Comparison of ENCODE assay signal across 9 cellular contexts in genomic region chr2:236164201-236164982, GRCh38. TPM values are rescaled to one million over a fixed set of nuclear protein-coding genes. Genes with fewer than 3 reads are reported as not detected.
DNase-seq lines count a peak whose midpoint lies in the region; ATAC-seq and TF ChIP-seq lines count a peak whose summit lies in the region.
"Had no signal": no experiment of that assay in that cellular context is flagged by ENCODE, and none has a peak within 500 bp of the region (broad histone marks: within the 10 kb centered on the region; RNA-seq: fewer than 3 reads in every experiment).

No MANE protein-coding gene starts in this region.

- H3K36me3 Mint-ChIP-seq in stimulated activated memory B cell treated with anti-CD40 and anti-IgM and Interleukin-4, amounts not matched to agents 10 μg/mL and 1 μg/mL and 100 μg/mL, for 72 hours, result no peaks in the 10 kb centered on the region

- peaks cover 36 to 71% of the 10 kb centered on the region in 2 donors for H3K27me3 ChIP-seq in uterus

- ATAC-seq in left ventricle myocardium superior, result peak; percentile 29
- peak; percentile 14 for ATAC-seq in sciatic nerve
- ATAC-seq in stimulated activated memory B cell treated with anti-CD40 and anti-IgM and Interleukin-4, amounts not matched to agents 10 μg/mL and 1 μg/mL and 100 μg/mL, for 72 hours, result no peak
- ATAC-seq in HG02840 (IDR thresholded peaks at IDR 0.05; ENCODE audit: low FRiP score, unreplicated experiment), result no peak

- peaks cover 8% of the 10 kb centered on the region for H3K4me1 Mint-ChIP-seq in stimulated activated memory B cell treated with anti-CD40 and anti-IgM and Interleukin-4, amounts not matched to agents 10 μg/mL and 1 μg/mL and 100 μg/mL, for 72 hours

- H3K9me3 ChIP-seq in uterus, result no peaks in the 10 kb centered on the region

- H3K36me3 ChIP-seq in uterus, result no peaks in the 10 kb centered on the region

- peaks cover 66% of the 10 kb centered on the region for H3K27me3 Mint-ChIP-seq in stimulated activated memory B cell treated with anti-CD40 and anti-IgM and Interleukin-4, amounts not matched to agents 10 μg/mL and 1 μg/mL and 100 μg/mL, for 72 hours

- DNase-seq in G401 (ENCODE audit: low spot score), result peak; percentile 24
- DNase-seq in T1000 (lab: John Stamatoyannopoulos, UW), result peak; percentile 10
- DNase-seq in left ventricle myocardium superior, result no peak
- DNase-seq in sciatic nerve (ENCODE audit: low spot score), result no peak
- DNase-seq in uterus, result no peak
- DNase-seq in superior temporal gyrus (ENCODE audit: extremely low spot score), result no peak

- in situ Hi-C loops in G401 (cut with HindIII; ENCODE audit: low sequenced_read_pairs), result no loop called here

- no peak for TF ChIP-seq CTCF in uterus (IDR thresholded peaks at IDR 0.05)

- H3K4me3 Mint-ChIP-seq in stimulated activated memory B cell treated with anti-CD40 and anti-IgM and Interleukin-4, amounts not matched to agents 10 μg/mL and 1 μg/mL and 100 μg/mL, for 72 hours, result no peak overlapping the region

- H3K4me1 ChIP-seq in uterus, result peaks cover 0 to 43% of the 10 kb centered on the region in 2 donors

- TF ChIP-seq POLR2A in uterus (IDR thresholded peaks at IDR 0.05), result no peak

- peak overlapping the region in 1 of 2 donors; percentile 7 for H3K4me3 ChIP-seq in uterus

- intact Hi-C loops in left ventricle myocardium superior (cut with micrococcal nuclease), result no loop called here
- intact Hi-C loops in sciatic nerve (cut with DNase I), result loop anchor here (10.0 kb wide), 1 partner anchor 390 kb away; no protein-coding TSS in a partner anchor
- intact Hi-C loops in uterus (cut with DNase I; ENCODE audit: low total_unique reads), result no loop called here

- H3K27ac ChIP-seq in uterus, result no peak overlapping the region

- H3K9me3 Mint-ChIP-seq in stimulated activated memory B cell treated with anti-CD40 and anti-IgM and Interleukin-4, amounts not matched to agents 10 μg/mL and 1 μg/mL and 100 μg/mL, for 72 hours, result no peaks in the 10 kb centered on the region

- H3K27ac Mint-ChIP-seq in stimulated activated memory B cell treated with anti-CD40 and anti-IgM and Interleukin-4, amounts not matched to agents 10 μg/mL and 1 μg/mL and 100 μg/mL, for 72 hours, result no peak overlapping the region

RNA-seq across cellular contexts. Expression of gene GBX2, which starts 3.8 kb away (rescaled TPM):
- total RNA-seq in G401 (2014; rRNA removed; shearing (Covaris generic)), result 25.0 and 39.2 TPM in 2 replicates
- total RNA-seq in left ventricle myocardium superior, result not detected
- not detected for total RNA-seq in sciatic nerve
- not detected for total RNA-seq in uterus
- total RNA-seq: liver had no signal

Comparison
In these comparisons a context has a peak if more than half of its experiments do, and no peak if none do; other contexts are left out.
1. DNase-seq: peak in G401 (single experiment) and T1000 (single experiment); none in left ventricle myocardium superior (single experiment), sciatic nerve (single experiment), uterus (0 of 2) and superior temporal gyrus (single experiment).
2. ATAC-seq: peak in left ventricle myocardium superior (single experiment) and sciatic nerve (single experiment); none in stimulated activated memory B cell treated with anti-CD40 and anti-IgM and Interleukin-4, amounts not matched to agents 10 μg/mL and 1 μg/mL and 100 μg/mL, for 72 hours (single experiment) and HG02840 (single experiment).
3. RNA of gene GBX2, which starts 3.8 kb away (total RNA-seq): 25.0 to 39.2 TPM in G401; not detected in left ventricle myocardium superior (single experiment), not detected in sciatic nerve (single experiment) and not detected in uterus; every median in the first group is over 10 times any median in the second.